In genomic region chr17:67637901-67638641, GRCh38 we compare ENCODE assay signal across 15 cellular contexts.
DNase-seq lines count a peak whose midpoint lies in the region; ATAC-seq and TF ChIP-seq lines count a peak whose summit lies in the region.
"Had no signal": no experiment of that assay in that cellular context is flagged by ENCODE, and none has a peak within 500 bp of the region (broad histone marks: within the 10 kb centered on the region; RNA-seq: fewer than 3 reads in every experiment).

No MANE protein-coding gene starts in this region.

- H3K4me1 ChIP-seq in left lung (no peaks in the 10 kb centered on the region), testis (peaks cover 13% of the 10 kb centered on the region)
- H3K4me1 ChIP-seq: BLaER1, spleen had no signal

- no TSS peak for BruUV-seq in MCF 10A (replicated peaks; lab: Mats Ljungman, UMichigan)

- POLR2A ChIA-PET in MCF 10A (lab: Yijun Ruan, JAX), result interaction anchor here (0.6 to 1.4 kb wide), 7 partner anchors 10 to 494 kb away, joined by 3 to 8 read pairs (median 4); no protein-coding TSS in a partner anchor

- TF ChIP-seq RAD21 in Ishikawa (IDR thresholded peaks at IDR 0.05; ENCODE audit: low read depth), result no peak

- intact Hi-C loops in MCF 10A (cut with micrococcal nuclease) (no loop called here), left lung (cut with DNase I) (no loop called here), testis (cut with DNase I; ENCODE audit: low total_unique reads) (no loop called here)

- ATAC-seq in left lung (peak; percentile 84), GM21723 (IDR thresholded peaks at IDR 0.05; ENCODE audit: unreplicated experiment) (no peak)
- ATAC-seq: GM12878, Right ventricle myocardium inferior had no signal

- H3K9me3 Mint-ChIP-seq in MCF 10A (ENCODE audit: unreplicated experiment), result no peaks in the 10 kb centered on the region
- H3K9me3 Mint-ChIP-seq: activated T-cell treated with anti-CD3 and anti-CD28 coated beads, Interleukin-2, amount 50 U/mL, for 24 hours had no signal

- H3K36me3 Mint-ChIP-seq in MCF 10A (ENCODE audit: insufficient read depth, unreplicated experiment), result peaks cover 6% of the 10 kb centered on the region

- WGBS in testis, 2 donors, result 46 to 52% methylated on average over 8 of the region's 8 CpGs

- no peak overlapping the region for H3K27ac Mint-ChIP-seq in MCF 10A (ENCODE audit: low read depth, unreplicated experiment)

- no peak for TF ChIP-seq CTCF in MCF 10A (IDR thresholded peaks at IDR 0.05; ENCODE audit: unreplicated experiment)
- TF ChIP-seq CTCF in left lung (IDR thresholded peaks at IDR 0.05), result no peak
- no peak for TF ChIP-seq CTCF in testis (IDR thresholded peaks at IDR 0.05)

- no peaks in the 10 kb centered on the region for H3K9me3 ChIP-seq in left lung
- no peaks in the 10 kb centered on the region for H3K9me3 ChIP-seq in testis
- H3K9me3 ChIP-seq: BLaER1, spleen had no signal

- no peak overlapping the region for H3K27ac ChIP-seq in left lung
- H3K27ac ChIP-seq in testis, result no peak overlapping the region
- H3K27ac ChIP-seq: BLaER1, spleen had no signal

- H3K4me3 ChIP-seq in left lung (no peak overlapping the region), testis (no peak overlapping the region)
- H3K4me3 ChIP-seq: BLaER1, GM12878, spleen had no signal

- TF ChIP-seq EP300 in Ishikawa (IDR thresholded peaks at IDR 0.05; ENCODE audit: borderline replicate concordance), result peak; percentile 51; the same call in 1 of the 2 replicates

- DNase-seq in MCF 10A (ENCODE audit: unreplicated experiment) (peak; percentile 75), left lung (peak in 1 of 2 donors; percentile 61), testis (peak; percentile 67), NCI-H446 treated with DMSO at 0.1 percent for 48 hours (lab: John Stamatoyannopoulos, UW) (no peak)
- no peak for DNase-seq in activated effector memory CD4-positive, alpha-beta T cell treated with Interleukin-2 at 50 U/mL for 16 hours
- DNase-seq: activated T-cell treated with anti-CD3 and anti-CD28 coated beads, Interleukin-2, amount 50 U/mL, for 24 hours; Kasumi-1; NCI-H187; nucleus accumbens; spleen had no signal

- H3K36me3 ChIP-seq in left lung (peaks cover 0 to 7% of the 10 kb centered on the region in 2 donors), testis (ENCODE audit: low read depth, missing control alignments) (no peaks in the 10 kb centered on the region)

- H3K27me3 ChIP-seq in left lung (no peaks in the 10 kb centered on the region), testis (no peaks in the 10 kb centered on the region)
- H3K27me3 ChIP-seq: BLaER1, spleen had no signal

- peaks cover 13% of the 10 kb centered on the region for H3K4me1 Mint-ChIP-seq in MCF 10A (ENCODE audit: insufficient read depth, unreplicated experiment)

- TF ChIP-seq POLR2A in testis (IDR thresholded peaks at IDR 0.05), result no peak

- no peak overlapping the region for H3K4me3 Mint-ChIP-seq in MCF 10A (ENCODE audit: unreplicated experiment)
- H3K4me3 Mint-ChIP-seq: activated T-cell treated with anti-CD3 and anti-CD28 coated beads, Interleukin-2, amount 50 U/mL, for 24 hours had no signal

- H3K27me3 Mint-ChIP-seq in MCF 10A (ENCODE audit: insufficient read depth, unreplicated experiment), result no peaks in the 10 kb centered on the region
- H3K27me3 Mint-ChIP-seq: activated T-cell treated with anti-CD3 and anti-CD28 coated beads, Interleukin-2, amount 50 U/mL, for 24 hours had no signal

- CTCF ChIA-PET in MCF 10A (lab: Yijun Ruan, JAX), result interaction anchor here (0.8 to 2.2 kb wide), 3 partner anchors 43 to 260 kb away, joined by 3 to 15 read pairs (median 6); no protein-coding TSS in a partner anchor

TF ChIP-seq in Ishikawa, 13 proteins besides CTCF, POLR2A, EP300 and RAD21:
- TF ChIP-seq MAX (IDR thresholded peaks at IDR 0.05) (peak; percentile 42), REST (IDR thresholded peaks at IDR 0.05; ENCODE audit: low read depth) (no peak), EGR1 (IDR thresholded peaks at IDR 0.05) (no peak), CEBPB (IDR thresholded peaks at IDR 0.05) (no peak), TAF1 (IDR thresholded peaks at IDR 0.05; ENCODE audit: low read depth) (no peak), CREB1 (IDR thresholded peaks at IDR 0.05; ENCODE audit: low read depth) (0 out of 2 replicates have a peak, but pooled peaks have one; percentile 23), YY1 (IDR thresholded peaks at IDR 0.05; ENCODE audit: low read depth) (0 out of 2 replicates have a peak, but pooled peaks have one; percentile 48), FOXM1 (IDR thresholded peaks at IDR 0.05; ENCODE audit: borderline replicate concordance, low read depth) (no peak), TEAD4 (IDR thresholded peaks at IDR 0.05) (peak; percentile 51; the same call in 1 of the 2 replicates), TCF12 (IDR thresholded peaks at IDR 0.05; ENCODE audit: low read depth) (peak; percentile 53; the same call in 1 of the 2 replicates), NFIC (IDR thresholded peaks at IDR 0.05) (peak; percentile 96), ZBTB7A (IDR thresholded peaks at IDR 0.05; ENCODE audit: low read depth) (no peak), USF1 (IDR thresholded peaks at IDR 0.05) (no peak; the same call in 1 of the 2 replicates)

Comparison
In these comparisons a context has a peak if more than half of its experiments do, and no peak if none do; other contexts are left out.
1. DNase-seq: peak in MCF 10A (single experiment) and testis (single experiment); none in activated effector memory CD4-positive, alpha-beta T cell treated with Interleukin-2 at 50 U/mL for 16 hours (single experiment) and NCI-H446 treated with DMSO at 0.1 percent for 48 hours (single experiment).